32 cellular contexts compared by ENCODE assay signal in genomic region chr17:17143501-17143900, GRCh38.
"Had no signal": no experiment of that assay in that cellular context is flagged by ENCODE, and none has a peak within 500 bp of the region (broad histone marks: within the 10 kb centered on the region; RNA-seq: fewer than 3 reads in every experiment).

No MANE protein-coding gene starts in this region.

- DNase-seq: colonic mucosa; effector CD8-positive, alpha-beta T cell; endodermal cell; foreskin fibroblast; gastrocnemius medialis; heart left ventricle; immature natural killer cell; islet precursor cell; kidney glomerular epithelial cell; mesenchymal stem cell; midbrain; naive thymus-derived CD4-positive, alpha-beta T cell; nucleus accumbens; ovary; sigmoid colon; stimulated activated CD4-positive, alpha-beta T cell treated with anti-CD3 and anti-CD28 coated beads, Interleukin-2, amount 100 ng/mL, for 24 hours; stimulated activated CD4-positive, alpha-beta T cell treated with anti-CD3 and anti-CD28 coated beads, Interleukin-4, amount 100 ng/mL, for 24 hours; stimulated activated naive CD8-positive, alpha-beta T cell treated with anti-CD3 and anti-CD28 coated beads, Interleukin-15, Interleukin-2, amounts not matched to agents 100 U/mL and 50 U/mL, for 24 hours; substantia nigra; testis; tibial artery had no signal

- H3K9me3 Mint-ChIP-seq: dendritic cell treated with granulocyte-macrophage colony-stimulating factor and Interleukin-4, amounts not matched to agents 40 ng/mL and 50 ng/mL, for 4 days; endodermal cell; immature natural killer cell; naive thymus-derived CD4-positive, alpha-beta T cell; nephron; neural progenitor cell; stimulated activated effector memory CD8-positive, alpha-beta T cell treated with anti-CD3 and anti-CD28 coated beads, Interleukin-12 subunit alpha, Interleukin-12 subunit beta, amount 100 ng/mL, for 72 hours had no signal

- H2AFZ ChIP-seq: hepatocyte, neural progenitor cell had no signal

- H3K79me2 ChIP-seq: hepatocyte had no signal

- H3K4me3 ChIP-seq: colonic mucosa, gastrocnemius medialis, heart left ventricle, hepatocyte, neural progenitor cell, ovary, psoas muscle, sigmoid colon, testis, tibial artery, upper lobe of left lung had no signal

- ATAC-seq: esophagus mucosa; gastrocnemius medialis; heart left ventricle; naive thymus-derived CD4-positive, alpha-beta T cell; psoas muscle; right cardiac atrium; stimulated activated effector memory CD8-positive, alpha-beta T cell treated with anti-CD3 and anti-CD28 coated beads, Interleukin-12 subunit alpha, Interleukin-12 subunit beta, amount 100 ng/mL, for 72 hours; stimulated activated naive CD8-positive, alpha-beta T cell treated with anti-CD3 and anti-CD28 coated beads, Interleukin-15, Interleukin-2, amounts not matched to agents 100 U/mL and 50 U/mL, for 24 hours had no signal

- H3K36me3 ChIP-seq: neural progenitor cell, ovary had no signal

- H3K4me1 ChIP-seq: colonic mucosa, neural progenitor cell had no signal

- H3K9me3 ChIP-seq: colonic mucosa, gastrocnemius medialis, heart left ventricle, ovary, psoas muscle, sigmoid colon, testis, tibial artery, upper lobe of left lung had no signal

- FAIRE-seq: urothelium cell line had no signal

- H3K27me3 Mint-ChIP-seq: dendritic cell treated with granulocyte-macrophage colony-stimulating factor and Interleukin-4, amounts not matched to agents 40 ng/mL and 50 ng/mL, for 4 days; naive thymus-derived CD4-positive, alpha-beta T cell had no signal

- H3K27ac Mint-ChIP-seq: dendritic cell treated with granulocyte-macrophage colony-stimulating factor and Interleukin-4, amounts not matched to agents 40 ng/mL and 50 ng/mL, for 4 days; endodermal cell; nephron; neural progenitor cell; stimulated activated effector memory CD8-positive, alpha-beta T cell treated with anti-CD3 and anti-CD28 coated beads, Interleukin-12 subunit alpha, Interleukin-12 subunit beta, amount 100 ng/mL, for 72 hours had no signal

- H3K4me2 ChIP-seq: hepatocyte, neural progenitor cell had no signal

- H3K27ac ChIP-seq: colonic mucosa, epithelial cell of prostate, heart left ventricle, hepatocyte, neural progenitor cell, ovary, psoas muscle, sigmoid colon, testis, tibial artery, upper lobe of left lung had no signal

- H3K9ac ChIP-seq: neural progenitor cell had no signal

- H3K4me3 Mint-ChIP-seq: dendritic cell treated with granulocyte-macrophage colony-stimulating factor and Interleukin-4, amounts not matched to agents 40 ng/mL and 50 ng/mL, for 4 days; endodermal cell; immature natural killer cell; naive thymus-derived CD4-positive, alpha-beta T cell; nephron; neural progenitor cell; stimulated activated effector memory CD8-positive, alpha-beta T cell treated with anti-CD3 and anti-CD28 coated beads, Interleukin-12 subunit alpha, Interleukin-12 subunit beta, amount 100 ng/mL, for 72 hours had no signal

- H3K27me3 ChIP-seq: colonic mucosa, gastrocnemius medialis, heart left ventricle, hepatocyte, neural progenitor cell, ovary, sigmoid colon, testis, tibial artery, upper lobe of left lung had no signal
